8 cellular contexts compared by ENCODE assay signal in the genomic region with DNA sequence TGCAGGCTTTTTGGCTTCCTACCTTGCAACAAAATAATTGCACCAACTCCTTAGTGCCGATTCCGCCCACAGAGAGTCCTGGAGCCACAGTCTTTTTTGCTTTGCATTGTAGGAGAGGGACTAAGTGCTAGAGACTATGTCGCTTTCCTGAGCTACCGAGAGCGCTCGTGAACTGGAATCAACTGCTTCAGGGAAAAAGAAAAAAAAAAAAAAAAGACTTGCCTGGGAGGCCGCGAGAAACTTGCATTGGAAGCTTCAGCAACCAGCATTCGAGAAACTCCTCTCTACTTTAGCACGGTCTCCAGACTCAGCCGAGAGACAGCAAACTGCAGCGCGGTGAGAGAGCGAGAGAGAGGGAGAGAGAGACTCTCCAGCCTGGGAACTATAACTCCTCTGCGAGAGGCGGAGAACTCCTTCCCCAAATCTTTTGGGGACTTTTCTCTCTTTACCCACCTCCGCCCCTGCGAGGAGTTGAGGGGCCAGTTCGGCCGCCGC. TPM values are rescaled to one million over a fixed set of nuclear protein-coding genes. Genes with fewer than 3 reads are reported as not detected.
DNase-seq lines count a peak whose midpoint lies in the region; ATAC-seq and TF ChIP-seq lines count a peak whose summit lies in the region.

No MANE protein-coding gene starts in this region.

- ATAC-seq in GM19452 (IDR thresholded peaks at IDR 0.05; ENCODE audit: unreplicated experiment) (peak; percentile 23), HG03571 (IDR thresholded peaks at IDR 0.05; ENCODE audit: unreplicated experiment) (peak; percentile 3), foreskin keratinocyte (peak; percentile 6), GM18873 (IDR thresholded peaks at IDR 0.05; ENCODE audit: low FRiP score, unreplicated experiment) (no peak)

- no peaks in the 10 kb centered on the region for H3K9me3 ChIP-seq in ovary

- no peaks in the 10 kb centered on the region for H3K9me3 Mint-ChIP-seq in Calu3 (ENCODE audit: low read depth, unreplicated experiment)
- H3K9me3 Mint-ChIP-seq in activated CD4-positive, alpha-beta memory T cell treated with anti-CD3 and anti-CD28 coated beads for 36 hours = no peaks in the 10 kb centered on the region

- TSS peak; percentile 74 for BruUV-seq in Calu3 (replicated peaks; lab: Mats Ljungman, UMichigan)

- H3K36me3 ChIP-seq in ovary = no peaks in the 10 kb centered on the region

- TF ChIP-seq CTCF in Calu3 (IDR thresholded peaks at IDR 0.05; ENCODE audit: unreplicated experiment) (no peak), foreskin keratinocyte (conservative IDR thresholded peaks at IDR 0.05) (no peak), ovary (IDR thresholded peaks at IDR 0.05) (no peak)

- TF ChIP-seq EP300 in ovary (IDR thresholded peaks at IDR 0.05) = no peak

- H3K27me3 ChIP-seq in foreskin keratinocyte = no peaks in the 10 kb centered on the region
- H3K27me3 ChIP-seq in ovary = no peaks in the 10 kb centered on the region

- no peaks in the 10 kb centered on the region for H3K27me3 Mint-ChIP-seq in Calu3 (ENCODE audit: unreplicated experiment)
- H3K27me3 Mint-ChIP-seq in activated CD4-positive, alpha-beta memory T cell treated with anti-CD3 and anti-CD28 coated beads for 36 hours = peaks cover 48% of the 10 kb centered on the region

- H3K27ac ChIP-seq in foreskin keratinocyte = peak overlapping the region; percentile 90
- H3K27ac ChIP-seq in ovary = peak overlapping the region; percentile 83 to 87

- H3K4me3 Mint-ChIP-seq in Calu3 (ENCODE audit: low read depth, unreplicated experiment) = no peak overlapping the region
- no peak overlapping the region for H3K4me3 Mint-ChIP-seq in activated CD4-positive, alpha-beta memory T cell treated with anti-CD3 and anti-CD28 coated beads for 36 hours

- intact Hi-C loops in Calu3 (cut with micrococcal nuclease; ENCODE audit: unreplicated experiment) (loop anchor here (5.0 to 10.0 kb wide), 4 partner anchors 551 to 1058 kb away; no protein-coding TSS in a partner anchor), ovary (cut with DNase I) (loop anchor here (5.0 to 10.0 kb wide), 6 partner anchors 211 to 1308 kb away; no protein-coding TSS in a partner anchor)
- intact Hi-C loops in activated CD4-positive, alpha-beta memory T cell treated with anti-CD3 and anti-CD28 coated beads for 36 hours (cut with micrococcal nuclease) = loop anchor here (1.0 to 5.0 kb wide), 2 partner anchors 192 to 674 kb away; no protein-coding TSS in a partner anchor

- CTCF ChIA-PET in Calu3 (lab: Charles Lee) = interaction anchor here (0.6 to 2.5 kb wide), 16 partner anchors 127 to 1820 kb away, joined by 3 to 28 read pairs (median 4); no protein-coding TSS in a partner anchor
- CTCF ChIA-PET in activated CD4-positive, alpha-beta memory T cell treated with anti-CD3 and anti-CD28 coated beads for 36 hours (lab: Charles Lee) = interaction anchor here (8.8 kb wide), 1 partner anchor 1029 kb away, joined by 107 read pairs; no protein-coding TSS in a partner anchor

- H3K4me1 ChIP-seq in foreskin keratinocyte (peaks cover 8% of the 10 kb centered on the region), ovary (ENCODE audit: insufficient read depth) (peaks cover 2% of the 10 kb centered on the region)

- 0 to 1% (median 0%) methylated on average over 21 of the region's 21 CpGs for WGBS in ovary, 3 donors

- H3K4me1 Mint-ChIP-seq in Calu3 (ENCODE audit: low read depth, unreplicated experiment) = peaks cover 7% of the 10 kb centered on the region
- H3K4me1 Mint-ChIP-seq in activated CD4-positive, alpha-beta memory T cell treated with anti-CD3 and anti-CD28 coated beads for 36 hours (ENCODE audit: low read depth) = peaks cover 19% of the 10 kb centered on the region

- no peak for TF ChIP-seq POLR2A in ovary (IDR thresholded peaks at IDR 0.05)

- H3K27ac Mint-ChIP-seq in Calu3 (ENCODE audit: unreplicated experiment) = no peak overlapping the region
- H3K27ac Mint-ChIP-seq in activated CD4-positive, alpha-beta memory T cell treated with anti-CD3 and anti-CD28 coated beads for 36 hours = no peak overlapping the region

- peaks cover 5% of the 10 kb centered on the region for H3K36me3 Mint-ChIP-seq in Calu3 (ENCODE audit: insufficient read depth, unreplicated experiment)
- peaks cover 4% of the 10 kb centered on the region for H3K36me3 Mint-ChIP-seq in activated CD4-positive, alpha-beta memory T cell treated with anti-CD3 and anti-CD28 coated beads for 36 hours

- peak; percentile 59 for DNase-seq in Calu3
- DNase-seq in activated CD4-positive, alpha-beta memory T cell treated with anti-CD3 and anti-CD28 coated beads for 36 hours = peak; percentile 18
- DNase-seq in foreskin keratinocyte = peak in 1 of 2 donors; percentile 67
- DNase-seq in ovary = peak in 3 of 5 donors; percentile 33 to 44 (median 40)
- DNase-seq in NCI-H2107 treated with DMSO at 0.1 percent for 48 hours (lab: John Stamatoyannopoulos, UW; ENCODE audit: unreplicated experiment) = no peak

- POLR2A ChIA-PET in activated CD4-positive, alpha-beta memory T cell treated with anti-CD3 and anti-CD28 coated beads for 36 hours (lab: Charles Lee) = interaction anchor here (0.8 kb wide), 1 partner anchor 813 kb away, joined by 3 read pairs; no protein-coding TSS in a partner anchor

- H3K4me3 ChIP-seq in ovary = peak overlapping the region; percentile 85

RNA-seq across cellular contexts. Expression of a gene that starts 0.4 kb away (rescaled TPM):
- total RNA-seq in Calu3 (2022) = 109 and 120 TPM in 2 replicates
- total RNA-seq in activated CD4-positive, alpha-beta memory T cell treated with anti-CD3 and anti-CD28 coated beads for 36 hours = under 1 TPM; 0.05 to 0.12 TPM
- 12.0 and 24.2 TPM in 2 replicates for total RNA-seq in foreskin keratinocyte
- polyA plus RNA-seq in foreskin keratinocyte = 5.5 and 9.6 TPM in 2 replicates
- total RNA-seq in ovary = 10 to 100 TPM; 34.4 to 78.3 (median 53.5) TPM
- 10 to 100 TPM; 34.0 to 82.6 TPM for polyA plus RNA-seq in ovary

Comparison
In these comparisons a context has a peak if more than half of its experiments do, and no peak if none do; other contexts are left out.
1. RNA of a gene that starts 0.4 kb away (total RNA-seq): 109 to 120 TPM in Calu3, 34.4 to 78.3 TPM in ovary and 12.0 to 24.2 TPM in foreskin keratinocyte; 0.05 to 0.12 TPM in activated CD4-positive, alpha-beta memory T cell treated with anti-CD3 and anti-CD28 coated beads for 36 hours; every median in the first group is over 10 times any median in the second.